In genomic region chr11:18684267-18684666, GRCh38 we compare ENCODE assay signal across 1 cellular context.
TF ChIP-seq lines count a peak whose summit lies in the region.

No MANE protein-coding gene starts in this region.

TF ChIP-seq in GM23338, 12 proteins besides CTCF, POLR2A, EP300 and RAD21 (continued from another document):
- TF ChIP-seq ZNF114 (CRISPR knock-in tag; IDR thresholded peaks at IDR 0.05) (no peak), JUNB (IDR thresholded peaks at IDR 0.05; ENCODE audit: unreplicated experiment) (no peak)
TF ChIP-seq in GM23338: peak in this region for 0.
